8 cellular contexts compared by ENCODE assay signal in the genomic region with DNA sequence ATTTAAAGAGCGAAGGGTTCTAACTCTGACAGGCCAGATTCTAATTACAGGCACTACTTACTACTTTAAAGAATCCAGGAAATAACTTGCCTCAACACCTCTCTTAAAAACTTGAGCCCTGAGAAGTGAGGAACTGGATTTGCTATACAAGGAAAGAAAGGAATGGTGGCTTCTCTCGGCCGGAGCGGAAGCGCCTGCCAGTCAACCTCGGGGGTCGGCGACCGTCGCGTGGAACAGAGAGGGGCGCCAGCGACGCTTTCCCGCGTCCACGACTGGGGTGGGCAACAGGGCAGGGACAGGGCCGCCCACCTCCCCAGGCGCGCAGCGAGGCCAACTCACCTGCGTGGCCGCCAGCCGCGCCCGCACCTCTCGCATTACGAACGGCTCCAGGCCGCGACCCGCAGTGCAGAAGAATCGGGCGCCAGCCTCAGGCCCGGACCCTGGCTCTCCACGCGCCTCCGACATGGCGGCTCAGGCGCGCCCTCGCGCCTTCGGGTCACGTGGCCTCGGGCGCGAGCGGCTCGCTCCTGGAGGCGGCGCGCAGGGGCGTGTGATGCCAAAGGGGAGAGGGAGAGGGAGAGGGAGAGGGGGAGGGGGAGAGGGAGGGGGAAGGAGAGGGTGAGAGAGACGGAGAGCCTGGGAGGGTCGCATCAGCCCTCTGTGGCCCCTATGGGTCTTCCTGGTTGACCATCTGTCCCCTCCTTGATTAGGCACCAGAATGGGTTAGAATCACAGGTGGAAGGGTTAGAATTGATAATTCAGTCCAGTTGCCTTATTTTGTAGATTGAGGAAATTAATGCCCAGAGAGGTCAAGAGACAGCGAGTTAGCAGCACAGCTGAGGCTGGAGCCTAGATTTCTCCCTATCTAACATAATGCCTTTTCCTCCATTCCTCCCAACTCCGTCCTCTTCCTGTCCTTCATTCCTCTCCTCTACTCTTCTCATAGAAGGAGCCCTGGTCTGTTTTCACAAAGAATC. TPM values are rescaled to one million over a fixed set of nuclear protein-coding genes. Genes with fewer than 3 reads are reported as not detected.
DNase-seq lines count a peak whose midpoint lies in the region; ATAC-seq and TF ChIP-seq lines count a peak whose summit lies in the region.

A gene with protein sequence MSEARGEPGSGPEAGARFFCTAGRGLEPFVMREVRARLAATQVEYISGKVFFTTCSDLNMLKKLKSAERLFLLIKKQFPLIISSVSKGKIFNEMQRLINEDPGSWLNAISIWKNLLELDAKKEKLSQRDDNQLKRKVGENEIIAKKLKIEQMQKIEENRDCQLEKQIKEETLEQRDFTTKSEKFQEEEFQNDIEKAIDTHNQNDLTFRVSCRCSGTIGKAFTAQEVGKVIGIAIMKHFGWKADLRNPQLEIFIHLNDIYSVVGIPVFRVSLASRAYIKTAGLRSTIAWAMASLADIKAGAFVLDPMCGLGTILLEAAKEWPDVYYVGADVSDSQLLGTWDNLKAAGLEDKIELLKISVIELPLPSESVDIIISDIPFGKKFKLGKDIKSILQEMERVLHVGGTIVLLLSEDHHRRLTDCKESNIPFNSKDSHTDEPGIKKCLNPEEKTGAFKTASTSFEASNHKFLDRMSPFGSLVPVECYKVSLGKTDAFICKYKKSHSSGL (minus strand): TSS at position 484 of the 977 bp plus-strand sequence. CDS start 19 bp downstream, at position 465.

- CTCF ChIA-PET in RWPE1 (lab: Yijun Ruan, JAX) = no interaction called here

- H3K4me3 ChIP-seq in stomach = peak within 1 kb of the TSS; percentile 80 to 99 (median 88)

- peaks cover 1% of the 10 kb centered on the region for H3K36me3 Mint-ChIP-seq in IgD-negative memory B cell
- H3K36me3 Mint-ChIP-seq in nephron progenitor cell (ENCODE audit: low read depth) = peaks cover 35% of the 10 kb centered on the region

- H3K9me3 ChIP-seq in stomach = no peaks in the 10 kb centered on the region

- peak; percentile 75 for ATAC-seq in GM21576 (IDR thresholded peaks at IDR 0.05; ENCODE audit: unreplicated experiment)

- 2 to 4% (median 2%) methylated on average over 27 to 58 of the region's 58 CpGs for WGBS in stomach, 5 donors

- TF ChIP-seq EP300 in stomach (IDR thresholded peaks at IDR 0.05) = no peak

- H3K9me3 Mint-ChIP-seq in IgD-negative memory B cell (peaks cover 0 to 1% (median 0%) of the 10 kb centered on the region in 3 donors), nephron progenitor cell (peaks cover 9% of the 10 kb centered on the region)

- H3K36me3 ChIP-seq in stomach = no peaks in the 10 kb centered on the region

- H3K27ac ChIP-seq in RWPE1 (peak within 1 kb of the TSS; percentile 79), stomach (peak within 1 kb of the TSS; percentile 87 to 96 (median 90))

- POLR2A ChIA-PET in RWPE1 (lab: Yijun Ruan, JAX; ENCODE audit: low non-redundant PET) = no interaction called here

- no peak for TF ChIP-seq CTCF in RWPE1 (conservative IDR thresholded peaks at IDR 0.05; ENCODE audit: low read depth)
- TF ChIP-seq CTCF in nephron progenitor cell (IDR thresholded peaks at IDR 0.05) = no peak
- no peak for TF ChIP-seq CTCF in stomach (IDR thresholded peaks at IDR 0.05)

- TF ChIP-seq POLR2A in stomach (IDR thresholded peaks at IDR 0.05) = no peak

- no peaks in the 10 kb centered on the region for H3K27me3 ChIP-seq in stomach

- H3K27ac Mint-ChIP-seq in IgD-negative memory B cell = peak within 1 kb of the TSS; percentile 71 to 99 (median 81)
- H3K27ac Mint-ChIP-seq in nephron progenitor cell = no peak within 1 kb of the TSS

- peaks cover 4 to 58% (median 32%) of the 10 kb centered on the region in 4 donors for H3K4me1 ChIP-seq in stomach

- H3K4me1 Mint-ChIP-seq in IgD-negative memory B cell (peaks cover 36 to 45% (median 45%) of the 10 kb centered on the region in 3 donors), nephron progenitor cell (peaks cover 55% of the 10 kb centered on the region)

- intact Hi-C loops in stomach (cut with DNase I; ENCODE audit: low total_unique reads) = no loop called here

- H3K4me3 Mint-ChIP-seq in IgD-negative memory B cell (peak within 1 kb of the TSS; percentile 95 to 99 (median 96)), nephron progenitor cell (peak within 1 kb of the TSS; percentile 92)

- no peaks in the 10 kb centered on the region for H3K27me3 Mint-ChIP-seq in IgD-negative memory B cell
- H3K27me3 Mint-ChIP-seq in nephron progenitor cell (ENCODE audit: low read depth, poor library complexity) = peaks cover 8% of the 10 kb centered on the region

- DNase-seq in DMS79 (lab: John Stamatoyannopoulos, UW) = peak; percentile 56
- peak; percentile 62 for DNase-seq in RWPE1 (ENCODE audit: low spot score)
- peak; percentile 50 for DNase-seq in activated effector memory CD4-positive, alpha-beta T cell treated with Interleukin-2 at 50 U/mL for 16 hours
- peak; percentile 34 for DNase-seq in fibroblast of the conjunctiva (ENCODE audit: low read depth)
- DNase-seq in nephron progenitor cell = peak; percentile 69
- DNase-seq in stomach = peak; percentile 69

RNA-seq across cellular contexts. Expression of the gene that starts here (rescaled TPM):
- polyA plus RNA-seq in IgD-negative memory B cell = 9.8 TPM
- 10 to 100 TPM in 3 of 5 donors, 1 to 10 TPM in 2; 4.3 to 30.1 (median 12.9) TPM for total RNA-seq in stomach
- 10 to 100 TPM in 1 of 3 donors, 1 to 10 TPM in 2; 5.1 to 12.6 (median 9.3) TPM for polyA plus RNA-seq in stomach

Comparison
In these comparisons a context has a peak if more than half of its experiments do, and no peak if none do; other contexts are left out.
1. Peak in every context shown above with its lines: DNase-seq, ATAC-seq, H3K4me3 ChIP-seq and H3K27ac ChIP-seq.